In genomic region chr7:49660170-49660783, GRCh38 we compare ENCODE assay signal across 16 cellular contexts.
DNase-seq lines count a peak whose midpoint lies in the region; ATAC-seq, FAIRE-seq and TF ChIP-seq lines count a peak whose summit lies in the region.
"Had no signal": no experiment of that assay in that cellular context is flagged by ENCODE, and none has a peak within 500 bp of the region (broad histone marks: within the 10 kb centered on the region; RNA-seq: fewer than 3 reads in every experiment).

No MANE protein-coding gene starts in this region.

- DNase-seq in DMS53 (lab: John Stamatoyannopoulos, UW) (peak; percentile 53), DMS53 treated with DMSO at 0.1 percent for 48 hours (lab: John Stamatoyannopoulos, UW; ENCODE audit: unreplicated experiment) (peak; percentile 16), mucosa of descending colon (peak in 1 of 3 donors; percentile 18), activated T-cell treated with anti-CD3 and anti-CD28 coated beads for 4 hours (no peak), HuH-7.5 (ENCODE audit: low spot score) (no peak)
- DNase-seq: C1 segment of cervical spinal cord; Calu3; CD4-positive, alpha-beta memory T cell; COR-L47; DND-41; H9 had no signal

- no peaks in the 10 kb centered on the region for H3K36me3 ChIP-seq in mucosa of descending colon (ENCODE audit: low read depth)

- FAIRE-seq in colon (lab: Jason Lieb, UNC) = peak; percentile 41
- FAIRE-seq: G401.6, GM12892 had no signal

- H3K4me3 ChIP-seq in mucosa of descending colon = no peak overlapping the region
- H3K4me3 ChIP-seq: GM23338 had no signal

- H3K9me3 ChIP-seq in mucosa of descending colon = no peaks in the 10 kb centered on the region

- no peak for TF ChIP-seq CTCF in mucosa of descending colon (IDR thresholded peaks at IDR 0.05)

- intact Hi-C loops in mucosa of descending colon (cut with DNase I, micrococcal nuclease) = no loop called here

- no peaks in the 10 kb centered on the region for H3K4me1 ChIP-seq in mucosa of descending colon (ENCODE audit: low read depth)

- ATAC-seq in mucosa of descending colon = peak; percentile 93
- ATAC-seq: GM23338, HCT116 had no signal

Comparison
In these comparisons a context has a peak if more than half of its experiments do, and no peak if none do; other contexts are left out.
1. DNase-seq: peak in DMS53 (single experiment) and DMS53 treated with DMSO at 0.1 percent for 48 hours (single experiment); none in activated T-cell treated with anti-CD3 and anti-CD28 coated beads for 4 hours (single experiment) and HuH-7.5 (single experiment).